29 cellular contexts compared by ENCODE assay signal in genomic region chr2:97958184-97958583, GRCh38. TPM values are rescaled to one million over a fixed set of nuclear protein-coding genes. Genes with fewer than 3 reads are reported as not detected.
DNase-seq lines count a peak whose midpoint lies in the region; ATAC-seq and TF ChIP-seq lines count a peak whose summit lies in the region.
"Had no signal": no experiment of that assay in that cellular context is flagged by ENCODE, and none has a peak within 500 bp of the region (broad histone marks: within the 10 kb centered on the region; RNA-seq: fewer than 3 reads in every experiment).

No MANE protein-coding gene starts in this region.

- no peak overlapping the region for H3K4me3 Mint-ChIP-seq in CD4-positive, alpha-beta T cell
- H3K4me3 Mint-ChIP-seq in IgD-negative memory B cell (peak overlapping the region; percentile 8 to 79 (median 33)), T-helper 17 cell (no peak overlapping the region)
- H3K4me3 Mint-ChIP-seq in naive thymus-derived CD8-positive, alpha-beta T cell, result peak overlapping the region in 9 of 10 donors; percentile 9 to 79 (median 52)

- no peaks in the 10 kb centered on the region for H3K27me3 Mint-ChIP-seq in CD4-positive, alpha-beta T cell
- H3K27me3 Mint-ChIP-seq in IgD-negative memory B cell (no peaks in the 10 kb centered on the region), T-helper 17 cell (no peaks in the 10 kb centered on the region)
- H3K27me3 Mint-ChIP-seq in naive thymus-derived CD8-positive, alpha-beta T cell, result no peaks in the 10 kb centered on the region

- no peaks in the 10 kb centered on the region for H3K36me3 Mint-ChIP-seq in CD4-positive, alpha-beta T cell (ENCODE audit: low read depth)
- no peaks in the 10 kb centered on the region for H3K36me3 Mint-ChIP-seq in IgD-negative memory B cell
- peaks cover 2% of the 10 kb centered on the region for H3K36me3 Mint-ChIP-seq in T-helper 17 cell (ENCODE audit: low read depth)
- peaks cover 0 to 5% (median 0%) of the 10 kb centered on the region in 3 donors for H3K36me3 Mint-ChIP-seq in naive thymus-derived CD8-positive, alpha-beta T cell

- H3K27me3 ChIP-seq in CD4-positive, alpha-beta T cell (ENCODE audit: control insufficient read depth, insufficient read depth, low read length), result no peaks in the 10 kb centered on the region
- H3K27me3 ChIP-seq in upper lobe of right lung, result no peaks in the 10 kb centered on the region
- H3K27me3 ChIP-seq: esophagus muscularis mucosa, heart left ventricle, SJSA1 had no signal

- no peak for DNase-seq in CD4-positive, alpha-beta T cell
- no peak for DNase-seq in T-helper 17 cell
- no peak for DNase-seq in naive thymus-derived CD8-positive, alpha-beta T cell
- DNase-seq in OCI-M2 (lab: John Stamatoyannopoulos, UW; ENCODE audit: unreplicated experiment), result no peak
- no peak for DNase-seq in upper lobe of right lung
- no peak for DNase-seq in NCI-H1930 (lab: John Stamatoyannopoulos, UW)
- no peak for DNase-seq in caudate nucleus (lab: John Stamatoyannopoulos, UW)
- DNase-seq: activated naive CD4-positive, alpha-beta T cell; activated T-cell treated with anti-CD3 and anti-CD28 coated beads, Interleukin-2, amount 50 U/mL, for 72 hours; central memory CD4-positive, alpha-beta T cell; cortex of kidney; DMS53; effector memory CD4-positive, alpha-beta T cell; foreskin fibroblast; GM23248; heart left ventricle; islet precursor cell; Karpas-422; left ventricle myocardium inferior; NCI-H1436 treated with DMSO at 0.1 percent for 48 hours; NCI-H2107; NCI-H774; stimulated activated CD4-positive, alpha-beta T cell treated with anti-CD3 and anti-CD28 coated beads, Interleukin-4, amount 100 ng/mL, for 4 hours; T-helper 1 cell had no signal

- H3K4me3 ChIP-seq in upper lobe of right lung, result no peak overlapping the region
- H3K4me3 ChIP-seq: esophagus muscularis mucosa, GM23248, heart left ventricle, left ventricle myocardium inferior, SJSA1 had no signal

- H3K4me1 ChIP-seq in upper lobe of right lung, result peaks cover 13% of the 10 kb centered on the region

- intact Hi-C loops in CD4-positive, alpha-beta T cell (cut with DNase I, micrococcal nuclease), result loop anchor here in 1 of 2 experiments (5.0 kb wide), 1 partner anchor 34 kb away; no protein-coding TSS in a partner anchor
- intact Hi-C loops in upper lobe of right lung (cut with DNase I), result no loop called here

- no peak overlapping the region for H3K27ac ChIP-seq in CD4-positive, alpha-beta T cell (ENCODE audit: low read depth, low read length)
- H3K27ac ChIP-seq in upper lobe of right lung (no peak overlapping the region), caudate nucleus (ENCODE audit: low read depth, low read length) (no peak overlapping the region)
- H3K27ac ChIP-seq: esophagus muscularis mucosa, GM23248, heart left ventricle, left ventricle myocardium inferior, RWPE1, SJSA1 had no signal

- no peaks in the 10 kb centered on the region for H3K9me3 Mint-ChIP-seq in CD4-positive, alpha-beta T cell
- H3K9me3 Mint-ChIP-seq in IgD-negative memory B cell, result no peaks in the 10 kb centered on the region
- peaks cover 0 to 1% (median 0%) of the 10 kb centered on the region in 9 donors for H3K9me3 Mint-ChIP-seq in naive thymus-derived CD8-positive, alpha-beta T cell
- H3K9me3 Mint-ChIP-seq: activated T-cell treated with anti-CD3 and anti-CD28 coated beads, Interleukin-2, amount 50 U/mL, for 72 hours had no signal

- H3K9me3 ChIP-seq in CD4-positive, alpha-beta T cell (ENCODE audit: control insufficient read depth, low read length), result no peaks in the 10 kb centered on the region
- H3K9me3 ChIP-seq in T-helper 17 cell (ENCODE audit: control insufficient read depth, low read length, poor library complexity, severe bottlenecking), result no peaks in the 10 kb centered on the region
- no peaks in the 10 kb centered on the region for H3K9me3 ChIP-seq in upper lobe of right lung
- H3K9me3 ChIP-seq: Caco-2, esophagus muscularis mucosa, heart left ventricle, left ventricle myocardium inferior, SJSA1 had no signal

- peak overlapping the region; percentile 31 for H3K27ac Mint-ChIP-seq in CD4-positive, alpha-beta T cell
- H3K27ac Mint-ChIP-seq in IgD-negative memory B cell (peak overlapping the region; percentile 25 to 71 (median 28)), T-helper 17 cell (peak overlapping the region; percentile 39)
- peak overlapping the region in 9 of 10 donors; percentile 6 to 81 (median 61) for H3K27ac Mint-ChIP-seq in naive thymus-derived CD8-positive, alpha-beta T cell

- POLR2A ChIA-PET in CD4-positive, alpha-beta T cell (lab: Charles Lee), result no interaction called here
- POLR2A ChIA-PET in naive thymus-derived CD8-positive, alpha-beta T cell (lab: Charles Lee), result interaction anchor here (0.9 kb wide), 1 partner anchor 23 kb away, joined by 3 read pairs; no protein-coding TSS in a partner anchor

- CTCF ChIA-PET in CD4-positive, alpha-beta T cell (lab: Charles Lee), result interaction anchor here (1.1 kb wide), 1 partner anchor 10 kb away, joined by 3 read pairs; no protein-coding TSS in a partner anchor

- peaks cover 86% of the 10 kb centered on the region for H3K4me1 Mint-ChIP-seq in CD4-positive, alpha-beta T cell (ENCODE audit: low read depth)
- H3K4me1 Mint-ChIP-seq in IgD-negative memory B cell (peaks cover 65 to 75% (median 74%) of the 10 kb centered on the region in 3 donors), T-helper 17 cell (peaks cover 52% of the 10 kb centered on the region)
- H3K4me1 Mint-ChIP-seq in naive thymus-derived CD8-positive, alpha-beta T cell, result peaks cover 26 to 87% (median 72%) of the 10 kb centered on the region in 4 donors

- TF ChIP-seq CTCF in CD4-positive, alpha-beta T cell (IDR thresholded peaks at IDR 0.05), result no peak
- TF ChIP-seq CTCF in upper lobe of right lung (IDR thresholded peaks at IDR 0.05), result no peak

- H3K36me3 ChIP-seq in upper lobe of right lung, result no peaks in the 10 kb centered on the region
- H3K36me3 ChIP-seq: esophagus muscularis mucosa, heart left ventricle, left ventricle myocardium inferior, SJSA1 had no signal

- no peak for ATAC-seq in CD4-positive, alpha-beta T cell (ENCODE audit: poor library complexity)
- no peak for ATAC-seq in T-helper 17 cell
- peak in 1 of 2 donors; percentile 30 for ATAC-seq in naive thymus-derived CD8-positive, alpha-beta T cell
- ATAC-seq in upper lobe of right lung, result no peak
- ATAC-seq: activated T-cell treated with anti-CD3 and anti-CD28 coated beads, Interleukin-2, amount 50 U/mL, for 72 hours; heart left ventricle had no signal

RNA-seq across cellular contexts. Expression of gene TMEM131, which starts 37.6 kb away (rescaled TPM):
- total RNA-seq in CD4-positive, alpha-beta T cell, result 10 to 100 TPM; 29.2 to 33.6 TPM
- 24.9 TPM for polyA plus RNA-seq in IgD-negative memory B cell
- total RNA-seq in T-helper 17 cell, result 10 to 100 TPM; 41.0 to 43.2 TPM
- total RNA-seq in naive thymus-derived CD8-positive, alpha-beta T cell, result 10 to 100 TPM; 51.6 to 61.4 TPM
- polyA plus RNA-seq in naive thymus-derived CD8-positive, alpha-beta T cell, result 10 to 100 TPM; 11.4 to 18.1 (median 17.5) TPM
- 43.3 TPM for total RNA-seq in upper lobe of right lung

Comparison
In these comparisons a context has a peak if more than half of its experiments do, and no peak if none do; other contexts are left out.
1. H3K4me3 Mint-ChIP-seq: peak in IgD-negative memory B cell (4 of 4) and naive thymus-derived CD8-positive, alpha-beta T cell (9 of 10); none in CD4-positive, alpha-beta T cell (single experiment) and T-helper 17 cell (single experiment).
2. Peak in every context shown above with its lines, with median percentiles within 50 percentile points of each other: H3K27ac Mint-ChIP-seq.